ENCODE assay signal across 22 cellular contexts in genomic region chr1:28921286-28921869, GRCh38. TPM values are rescaled to one million over a fixed set of nuclear protein-coding genes. Genes with fewer than 3 reads are reported as not detected.
DNase-seq lines count a peak whose midpoint lies in the region; ATAC-seq and TF ChIP-seq lines count a peak whose summit lies in the region.
"Had no signal": no experiment of that assay in that cellular context is flagged by ENCODE, and none has a peak within 500 bp of the region (broad histone marks: within the 10 kb centered on the region; RNA-seq: fewer than 3 reads in every experiment).

No MANE protein-coding gene starts in this region.

- CTCF ChIA-PET in CD4-positive, alpha-beta memory T cell (lab: Charles Lee; ENCODE audit: partially characterized antibody) = interaction anchor here (1.0 to 2.2 kb wide), 4 partner anchors 9 to 109 kb away, joined by 3 to 6 read pairs (median 4); no protein-coding TSS in a partner anchor

- H3K9me3 Mint-ChIP-seq in CD4-positive, alpha-beta memory T cell = no peaks in the 10 kb centered on the region
- H3K9me3 Mint-ChIP-seq: activated CD4-positive, alpha-beta T cell treated with anti-CD3 and anti-CD28 coated beads, Interleukin-2, amount 10 ng/mL, durations not matched to agents 24 days and 14 days; stimulated activated effector memory CD8-positive, alpha-beta T cell treated with anti-CD3 and anti-CD28 coated beads, Interleukin-12 subunit alpha, Interleukin-12 subunit beta, amount 100 ng/mL, for 72 hours had no signal

- no peak overlapping the region for H2AFZ ChIP-seq in OCI-LY1 (ENCODE audit: low read length)

- no peak overlapping the region for H3K4me2 ChIP-seq in OCI-LY1 (ENCODE audit: low read length)

- intact Hi-C loops in CD4-positive, alpha-beta memory T cell (cut with micrococcal nuclease) = no loop called here

- TF ChIP-seq CTCF in OCI-LY1 (IDR thresholded peaks at IDR 0.05; ENCODE audit: low read length) = no peak

- H4K20me1 ChIP-seq in OCI-LY1 (ENCODE audit: insufficient read depth, low read length) = no peaks in the 10 kb centered on the region

- H3K27ac Mint-ChIP-seq in CD4-positive, alpha-beta memory T cell = peak overlapping the region in 5 of 7 donors; percentile 5 to 86 (median 68)
- H3K27ac Mint-ChIP-seq: activated CD4-positive, alpha-beta T cell treated with anti-CD3 and anti-CD28 coated beads, Interleukin-2, amount 10 ng/mL, durations not matched to agents 24 days and 14 days; B cell; stimulated activated effector memory CD8-positive, alpha-beta T cell treated with anti-CD3 and anti-CD28 coated beads, Interleukin-12 subunit alpha, Interleukin-12 subunit beta, amount 100 ng/mL, for 72 hours had no signal

- H3K27me3 Mint-ChIP-seq in CD4-positive, alpha-beta memory T cell = no peaks in the 10 kb centered on the region
- H3K27me3 Mint-ChIP-seq: activated CD4-positive, alpha-beta T cell treated with anti-CD3 and anti-CD28 coated beads, Interleukin-2, amount 10 ng/mL, durations not matched to agents 24 days and 14 days; B cell had no signal

- peaks cover 4% of the 10 kb centered on the region for H3K36me3 ChIP-seq in CD4-positive, alpha-beta memory T cell (ENCODE audit: insufficient read depth, low read length)
- no peaks in the 10 kb centered on the region for H3K36me3 ChIP-seq in OCI-LY1 (ENCODE audit: insufficient read depth, low read length)
- H3K36me3 ChIP-seq: ovary, tibial nerve had no signal

- ATAC-seq in HG03432 (IDR thresholded peaks at IDR 0.05; ENCODE audit: unreplicated experiment) (no peak), GM19397 (IDR thresholded peaks at IDR 0.05; ENCODE audit: unreplicated experiment) (no peak), HG02623 (IDR thresholded peaks at IDR 0.05; ENCODE audit: unreplicated experiment) (no peak)
- ATAC-seq: sciatic nerve; stimulated activated effector memory CD8-positive, alpha-beta T cell treated with anti-CD3 and anti-CD28 coated beads, Interleukin-12 subunit alpha, Interleukin-12 subunit beta, amount 100 ng/mL, for 72 hours had no signal

- H3K4me1 Mint-ChIP-seq in CD4-positive, alpha-beta memory T cell = peaks cover 49 to 84% (median 63%) of the 10 kb centered on the region in 4 donors

- H3K27me3 ChIP-seq in CD4-positive, alpha-beta memory T cell (ENCODE audit: insufficient read depth, low read length) = no peaks in the 10 kb centered on the region
- H3K27me3 ChIP-seq in OCI-LY1 (ENCODE audit: insufficient read depth, low read length) = no peaks in the 10 kb centered on the region
- H3K27me3 ChIP-seq: ovary, tibial nerve had no signal

- H3K27ac ChIP-seq in CD4-positive, alpha-beta memory T cell (ENCODE audit: low read depth, low read length) = no peak overlapping the region
- peak overlapping the region; percentile 20 for H3K27ac ChIP-seq in OCI-LY1 (ENCODE audit: low read depth, low read length, poor library complexity, severe bottlenecking)
- H3K27ac ChIP-seq: 22Rv1, ovary, tibial nerve had no signal

- H3K9ac ChIP-seq in OCI-LY1 (ENCODE audit: low read length) = no peak overlapping the region

- H3K4me3 ChIP-seq in CD4-positive, alpha-beta memory T cell (ENCODE audit: low read length in 2 of 2) = no peak overlapping the region
- H3K4me3 ChIP-seq in OCI-LY1 (ENCODE audit: low read depth, low read length, poor library complexity, severe bottlenecking) = no peak overlapping the region
- H3K4me3 ChIP-seq: ovary, tibial nerve had no signal

- no peaks in the 10 kb centered on the region for H3K9me2 ChIP-seq in OCI-LY1 (ENCODE audit: low read depth, low read length)

- POLR2A ChIA-PET in CD4-positive, alpha-beta memory T cell (lab: Charles Lee; ENCODE audit: partially characterized antibody) = interaction anchor here (0.6 to 1.5 kb wide), 4 partner anchors 8 to 73 kb away, joined by 3 to 4 read pairs (median 4); no protein-coding TSS in a partner anchor

- DNase-seq in NCI-H2029 (lab: John Stamatoyannopoulos, UW) (peak; percentile 26), NCI-H2029 treated with DMSO at 0.1 percent for 48 hours (lab: John Stamatoyannopoulos, UW) (no peak), cerebellum (ENCODE audit: low spot score) (peak; percentile 71)
- no peak for DNase-seq in CD4-positive, alpha-beta memory T cell
- DNase-seq: activated CD4-positive, alpha-beta T cell treated with anti-CD3 and anti-CD28 coated beads, Interleukin-2, amount 10 ng/mL, durations not matched to agents 24 days and 14 days; activated CD8-positive, alpha-beta memory T cell treated with anti-CD3 and anti-CD28 coated beads, Interleukin-2, amount 50 U/mL, for 48 hours; activated naive CD4-positive, alpha-beta T cell; foreskin melanocyte; kidney; NCI-H1417 treated with DMSO at 0.1 percent for 48 hours; NCI-H345; ovary; SW 1271 had no signal

- H3F3A ChIP-seq in OCI-LY1 (ENCODE audit: insufficient read depth, low read length) = no peaks in the 10 kb centered on the region; the same call in 1 of the 2 replicates

- peaks cover 93% of the 10 kb centered on the region for H3K4me1 ChIP-seq in CD4-positive, alpha-beta memory T cell (ENCODE audit: insufficient read depth, low read length)
- peaks cover 53% of the 10 kb centered on the region for H3K4me1 ChIP-seq in OCI-LY1 (ENCODE audit: insufficient read depth, low read length, severe bottlenecking)

- peaks cover 7 to 10% of the 10 kb centered on the region in 2 donors for H3K36me3 Mint-ChIP-seq in CD4-positive, alpha-beta memory T cell
- H3K36me3 Mint-ChIP-seq: stimulated activated effector memory CD8-positive, alpha-beta T cell treated with anti-CD3 and anti-CD28 coated beads, Interleukin-12 subunit alpha, Interleukin-12 subunit beta, amount 100 ng/mL, for 72 hours had no signal

- H3K79me2 ChIP-seq in OCI-LY1 (ENCODE audit: insufficient read depth, low read length) = peaks cover 73% of the 10 kb centered on the region

- H3K4me3 Mint-ChIP-seq in CD4-positive, alpha-beta memory T cell = peak overlapping the region in 7 of 8 donors; percentile 6 to 69 (median 43)
- H3K4me3 Mint-ChIP-seq: activated CD4-positive, alpha-beta T cell treated with anti-CD3 and anti-CD28 coated beads, Interleukin-2, amount 10 ng/mL, durations not matched to agents 24 days and 14 days; B cell; stimulated activated effector memory CD8-positive, alpha-beta T cell treated with anti-CD3 and anti-CD28 coated beads, Interleukin-12 subunit alpha, Interleukin-12 subunit beta, amount 100 ng/mL, for 72 hours had no signal

- no peaks in the 10 kb centered on the region for H3K9me3 ChIP-seq in CD4-positive, alpha-beta memory T cell (ENCODE audit: control insufficient read depth in 1 of 2, low read length in 2 of 2)
- H3K9me3 ChIP-seq in OCI-LY1 (ENCODE audit: low read length) = no peaks in the 10 kb centered on the region
- H3K9me3 ChIP-seq: ovary, tibial nerve had no signal

RNA-seq across cellular contexts. Expression of gene EPB41, which starts 7.0 kb away (rescaled TPM):
- 100 to 1,000 TPM; 320 to 321 TPM for total RNA-seq in CD4-positive, alpha-beta memory T cell
- 100 to 1,000 TPM in 1 of 2 donors, 10 to 100 TPM in 1; 56.1 to 106 TPM for polyA plus RNA-seq in CD4-positive, alpha-beta memory T cell
- 91.5 TPM for total RNA-seq in cerebellum

Comparison
In these comparisons a context has a peak if more than half of its experiments do, and no peak if none do; other contexts are left out.
1. DNase-seq: peak in NCI-H2029 (single experiment) and cerebellum (single experiment); none in NCI-H2029 treated with DMSO at 0.1 percent for 48 hours (single experiment) and CD4-positive, alpha-beta memory T cell (0 of 5).